Comparison of ENCODE assay signal across 2 cellular contexts in the genomic region with DNA sequence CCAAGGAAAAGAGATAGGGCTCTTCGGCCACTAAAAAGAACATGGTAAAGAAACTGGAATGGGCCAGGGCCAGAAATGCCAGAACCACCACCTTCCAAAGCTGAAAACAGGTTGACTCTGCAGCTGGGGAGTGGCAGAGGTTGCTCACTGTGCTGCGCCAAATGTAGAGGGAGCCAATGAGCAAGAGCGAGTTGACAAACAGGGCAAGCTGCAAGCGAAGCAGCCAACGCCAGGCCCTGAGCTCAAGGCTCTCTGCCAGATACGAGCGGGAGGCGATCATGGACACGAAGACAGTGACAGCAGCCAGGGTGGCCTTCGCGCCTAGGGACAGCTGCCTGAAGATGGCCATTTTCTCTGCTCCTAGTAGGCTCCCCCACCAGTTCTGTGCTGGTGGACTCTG.
TF ChIP-seq lines count a peak whose summit lies in the region.

No MANE protein-coding gene starts in this region.

TF ChIP-seq in K562, 482 proteins besides CTCF, POLR2A, EP300 and RAD21 (continues in another document):
- TF ChIP-seq NFE2L1 (tag; IDR thresholded peaks at IDR 0.05; ENCODE audit: borderline replicate concordance, low read depth) (no peak), CBX3 (IDR thresholded peaks at IDR 0.05; ENCODE audit: borderline replicate concordance in 1 of 2, low read length in 2 of 2) (peak in 1 of 2 experiments; percentile 59; a peak in 1 of 3 replicates), ZSCAN29 (IDR thresholded peaks at IDR 0.05) (no peak), SMARCE1 (IDR thresholded peaks at IDR 0.05) (no peak), EHMT2 (IDR thresholded peaks at IDR 0.05) (0 out of 2 replicates have a peak, but pooled peaks have one; percentile 43), RBM39 (optimal IDR thresholded peaks at IDR 0.05; ENCODE audit: low read depth, low read length) (no peak), YY1 (IDR thresholded peaks at IDR 0.05; ENCODE audit: borderline replicate concordance in 1 of 3, control insufficient read depth in 1 of 3, extremely low read depth in 1 of 3, insufficient read depth in 3 of 3, insufficient read length in 1 of 3, insufficient replicate concordance in 2 of 3, low read depth in 1 of 3, low read length in 2 of 3) (peak in 1 of 3 experiments; percentile 19), ZNF384 (IDR thresholded peaks at IDR 0.05; ENCODE audit: low read depth, low read length) (no peak), SMAD2 (IDR thresholded peaks at IDR 0.05; ENCODE audit: low read depth, low read length) (no peak)
- TF ChIP-seq, protein P1, sequence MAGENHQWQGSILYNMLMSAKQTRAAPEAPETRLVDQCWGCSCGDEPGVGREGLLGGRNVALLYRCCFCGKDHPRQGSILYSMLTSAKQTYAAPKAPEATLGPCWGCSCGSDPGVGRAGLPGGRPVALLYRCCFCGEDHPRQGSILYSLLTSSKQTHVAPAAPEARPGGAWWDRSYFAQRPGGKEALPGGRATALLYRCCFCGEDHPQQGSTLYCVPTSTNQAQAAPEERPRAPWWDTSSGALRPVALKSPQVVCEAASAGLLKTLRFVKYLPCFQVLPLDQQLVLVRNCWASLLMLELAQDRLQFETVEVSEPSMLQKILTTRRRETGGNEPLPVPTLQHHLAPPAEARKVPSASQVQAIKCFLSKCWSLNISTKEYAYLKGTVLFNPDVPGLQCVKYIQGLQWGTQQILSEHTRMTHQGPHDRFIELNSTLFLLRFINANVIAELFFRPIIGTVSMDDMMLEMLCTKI (IDR thresholded peaks at IDR 0.05; ENCODE audit: partially characterized antibody) = no peak
- TF ChIP-seq, protein P2, sequence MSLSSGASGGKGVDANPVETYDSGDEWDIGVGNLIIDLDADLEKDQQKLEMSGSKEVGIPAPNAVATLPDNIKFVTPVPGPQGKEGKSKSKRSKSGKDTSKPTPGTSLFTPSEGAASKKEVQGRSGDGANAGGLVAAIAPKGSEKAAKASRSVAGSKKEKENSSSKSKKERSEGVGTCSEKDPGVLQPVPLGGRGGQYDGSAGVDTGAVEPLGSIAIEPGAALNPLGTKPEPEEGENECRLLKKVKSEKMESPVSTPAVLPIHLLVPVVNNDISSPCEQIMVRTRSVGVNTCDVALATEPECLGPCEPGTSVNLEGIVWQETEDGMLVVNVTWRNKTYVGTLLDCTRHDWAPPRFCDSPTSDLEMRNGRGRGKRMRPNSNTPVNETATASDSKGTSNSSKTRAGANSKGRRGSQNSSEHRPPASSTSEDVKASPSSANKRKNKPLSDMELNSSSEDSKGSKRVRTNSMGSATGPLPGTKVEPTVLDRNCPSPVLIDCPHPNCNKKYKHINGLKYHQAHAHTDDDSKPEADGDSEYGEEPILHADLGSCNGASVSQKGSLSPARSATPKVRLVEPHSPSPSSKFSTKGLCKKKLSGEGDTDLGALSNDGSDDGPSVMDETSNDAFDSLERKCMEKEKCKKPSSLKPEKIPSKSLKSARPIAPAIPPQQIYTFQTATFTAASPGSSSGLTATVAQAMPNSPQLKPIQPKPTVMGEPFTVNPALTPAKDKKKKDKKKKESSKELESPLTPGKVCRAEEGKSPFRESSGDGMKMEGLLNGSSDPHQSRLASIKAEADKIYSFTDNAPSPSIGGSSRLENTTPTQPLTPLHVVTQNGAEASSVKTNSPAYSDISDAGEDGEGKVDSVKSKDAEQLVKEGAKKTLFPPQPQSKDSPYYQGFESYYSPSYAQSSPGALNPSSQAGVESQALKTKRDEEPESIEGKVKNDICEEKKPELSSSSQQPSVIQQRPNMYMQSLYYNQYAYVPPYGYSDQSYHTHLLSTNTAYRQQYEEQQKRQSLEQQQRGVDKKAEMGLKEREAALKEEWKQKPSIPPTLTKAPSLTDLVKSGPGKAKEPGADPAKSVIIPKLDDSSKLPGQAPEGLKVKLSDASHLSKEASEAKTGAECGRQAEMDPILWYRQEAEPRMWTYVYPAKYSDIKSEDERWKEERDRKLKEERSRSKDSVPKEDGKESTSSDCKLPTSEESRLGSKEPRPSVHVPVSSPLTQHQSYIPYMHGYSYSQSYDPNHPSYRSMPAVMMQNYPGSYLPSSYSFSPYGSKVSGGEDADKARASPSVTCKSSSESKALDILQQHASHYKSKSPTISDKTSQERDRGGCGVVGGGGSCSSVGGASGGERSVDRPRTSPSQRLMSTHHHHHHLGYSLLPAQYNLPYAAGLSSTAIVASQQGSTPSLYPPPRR (CRISPR knock-in tag; IDR thresholded peaks at IDR 0.05; ENCODE audit: borderline replicate concordance) = no peak
- TF ChIP-seq, protein P3, sequence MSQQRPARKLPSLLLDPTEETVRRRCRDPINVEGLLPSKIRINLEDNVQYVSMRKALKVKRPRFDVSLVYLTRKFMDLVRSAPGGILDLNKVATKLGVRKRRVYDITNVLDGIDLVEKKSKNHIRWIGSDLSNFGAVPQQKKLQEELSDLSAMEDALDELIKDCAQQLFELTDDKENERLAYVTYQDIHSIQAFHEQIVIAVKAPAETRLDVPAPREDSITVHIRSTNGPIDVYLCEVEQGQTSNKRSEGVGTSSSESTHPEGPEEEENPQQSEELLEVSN (IDR thresholded peaks at IDR 0.05; ENCODE audit: borderline replicate concordance in 1 of 2, extremely low read depth in 1 of 2, insufficient read depth in 1 of 2, insufficient read length in 1 of 2, low read depth in 1 of 2, low read length in 1 of 2, poor library complexity in 1 of 2, severe bottlenecking in 1 of 2) = peak in 1 of 2 experiments; percentile 29
- TF ChIP-seq, protein P4, sequence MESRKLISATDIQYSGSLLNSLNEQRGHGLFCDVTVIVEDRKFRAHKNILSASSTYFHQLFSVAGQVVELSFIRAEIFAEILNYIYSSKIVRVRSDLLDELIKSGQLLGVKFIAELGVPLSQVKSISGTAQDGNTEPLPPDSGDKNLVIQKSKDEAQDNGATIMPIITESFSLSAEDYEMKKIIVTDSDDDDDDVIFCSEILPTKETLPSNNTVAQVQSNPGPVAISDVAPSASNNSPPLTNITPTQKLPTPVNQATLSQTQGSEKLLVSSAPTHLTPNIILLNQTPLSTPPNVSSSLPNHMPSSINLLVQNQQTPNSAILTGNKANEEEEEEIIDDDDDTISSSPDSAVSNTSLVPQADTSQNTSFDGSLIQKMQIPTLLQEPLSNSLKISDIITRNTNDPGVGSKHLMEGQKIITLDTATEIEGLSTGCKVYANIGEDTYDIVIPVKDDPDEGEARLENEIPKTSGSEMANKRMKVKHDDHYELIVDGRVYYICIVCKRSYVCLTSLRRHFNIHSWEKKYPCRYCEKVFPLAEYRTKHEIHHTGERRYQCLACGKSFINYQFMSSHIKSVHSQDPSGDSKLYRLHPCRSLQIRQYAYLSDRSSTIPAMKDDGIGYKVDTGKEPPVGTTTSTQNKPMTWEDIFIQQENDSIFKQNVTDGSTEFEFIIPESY (CRISPR knock-in tag; IDR thresholded peaks at IDR 0.05) = peak; percentile 100
- TF ChIP-seq, protein P5, sequence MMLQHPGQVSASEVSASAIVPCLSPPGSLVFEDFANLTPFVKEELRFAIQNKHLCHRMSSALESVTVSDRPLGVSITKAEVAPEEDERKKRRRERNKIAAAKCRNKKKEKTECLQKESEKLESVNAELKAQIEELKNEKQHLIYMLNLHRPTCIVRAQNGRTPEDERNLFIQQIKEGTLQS (IDR thresholded peaks at IDR 0.05) = peak; percentile 27; the same call in 1 of the 2 replicates
- TF ChIP-seq, protein P5 (CRISPR knock-in tag; conservative IDR thresholded peaks at IDR 0.05) = no peak

TF ChIP-seq in HepG2, 621 proteins besides CTCF, POLR2A, EP300 and RAD21:
- TF ChIP-seq, protein P4 (CRISPR knock-in tag; IDR thresholded peaks at IDR 0.05) = peak; percentile 99
- no peak for TF ChIP-seq ZFYVE20 (CRISPR knock-in tag; IDR thresholded peaks at IDR 0.05; ENCODE audit: borderline replicate concordance, low read depth)
- TF ChIP-seq POGZ (CRISPR knock-in tag; IDR thresholded peaks at IDR 0.05) = 0 out of 2 replicates have a peak, but pooled peaks have one; percentile 18
